Comparison of ENCODE assay signal across 32 cellular contexts in genomic region chr2:123485056-123485455, GRCh38.
DNase-seq lines count a peak whose midpoint lies in the region; ATAC-seq and TF ChIP-seq lines count a peak whose summit lies in the region.
"Had no signal": no experiment of that assay in that cellular context is flagged by ENCODE, and none has a peak within 500 bp of the region (broad histone marks: within the 10 kb centered on the region; RNA-seq: fewer than 3 reads in every experiment).

No MANE protein-coding gene starts in this region.

- TF ChIP-seq CTCF in SK-N-SH (IDR thresholded peaks at IDR 0.05): no peak
- no peak for TF ChIP-seq CTCF in BE2C (IDR thresholded peaks at IDR 0.05; ENCODE audit: low read depth, low read length)
- no peak for TF ChIP-seq CTCF in osteoblast (IDR thresholded peaks at IDR 0.05; ENCODE audit: extremely low read depth, low read depth, low read length)

- H3K9ac ChIP-seq in SK-N-SH (no peak overlapping the region), Karpas-422 (ENCODE audit: low read length) (no peak overlapping the region)
- H3K9ac ChIP-seq: BLaER1; BLaER1 treated with 17β-estradiol and CSF1 and Interleukin-3, amounts not matched to agents 10 nM and 100 nM had no signal

- H4K20me1 ChIP-seq in SK-N-SH (ENCODE audit: insufficient read depth) (no peaks in the 10 kb centered on the region), Karpas-422 (ENCODE audit: insufficient read depth, low read depth, low read length) (no peaks in the 10 kb centered on the region), osteoblast (ENCODE audit: insufficient read depth, low read length) (no peaks in the 10 kb centered on the region)
- H4K20me1 ChIP-seq: BLaER1; BLaER1 treated with 17β-estradiol and CSF1 and Interleukin-3, amounts not matched to agents 10 nM and 100 nM had no signal

- POLR2A ChIA-PET in SK-N-SH (lab: Yijun Ruan, JAX): no interaction called here

- WGBS in SK-N-SH (ENCODE audit: low lambda C conversion rate): 0% methylated on average over 1 of the region's 1 CpG

- no peak for ATAC-seq in SK-N-SH treated with all-trans-retinoic acid at 6 μM for 48 hours
- no peak for ATAC-seq in GM21526 (IDR thresholded peaks at IDR 0.05; ENCODE audit: low FRiP score, unreplicated experiment)
- ATAC-seq: A549; CD8-positive, alpha-beta T cell had no signal

- TF ChIP-seq RAD21 in SK-N-SH (IDR thresholded peaks at IDR 0.05; ENCODE audit: low read length): no peak

- H3K4me2 ChIP-seq in SK-N-SH: no peak overlapping the region
- no peak overlapping the region for H3K4me2 ChIP-seq in Karpas-422 (ENCODE audit: low read depth, low read length, poor library complexity, severe bottlenecking)
- no peak overlapping the region for H3K4me2 ChIP-seq in osteoblast (ENCODE audit: insufficient read depth, low read length)
- H3K4me2 ChIP-seq: A549; BLaER1; BLaER1 treated with 17β-estradiol and CSF1 and Interleukin-3, amounts not matched to agents 10 nM and 100 nM had no signal

- H3K36me3 ChIP-seq in SK-N-SH (replicated peaks in 1 of 2; ENCODE audit: control insufficient read depth in 1 of 2, insufficient read depth in 2 of 2, low read length in 1 of 2) (no peaks in the 10 kb centered on the region), BE2C (no peaks in the 10 kb centered on the region), Karpas-422 (ENCODE audit: insufficient read depth, low read length) (no peaks in the 10 kb centered on the region), osteoblast (ENCODE audit: insufficient read depth, low read length) (no peaks in the 10 kb centered on the region)
- H3K36me3 ChIP-seq: BLaER1; BLaER1 treated with 17β-estradiol and CSF1 and Interleukin-3, amounts not matched to agents 10 nM and 100 nM had no signal

- H3K27me3 ChIP-seq in SK-N-SH (ENCODE audit: insufficient read depth) (no peaks in the 10 kb centered on the region), BE2C (no peaks in the 10 kb centered on the region), Karpas-422 (ENCODE audit: low read length) (no peaks in the 10 kb centered on the region), osteoblast (ENCODE audit: insufficient read depth, low read length) (no peaks in the 10 kb centered on the region)
- H3K27me3 ChIP-seq: BLaER1; BLaER1 treated with 17β-estradiol and CSF1 and Interleukin-3, amounts not matched to agents 10 nM and 100 nM had no signal

- peak overlapping the region in 1 of 2 experiments; percentile 22; a peak in 1 of 4 replicates for H3K27ac ChIP-seq in SK-N-SH (ENCODE audit: low read depth in 2 of 2, low read length in 1 of 2)
- H3K27ac ChIP-seq in Karpas-422 (ENCODE audit: low read length): no peak overlapping the region
- no peak overlapping the region for H3K27ac ChIP-seq in osteoblast (ENCODE audit: low read depth, low read length)
- H3K27ac ChIP-seq: 22Rv1; A549; BLaER1; BLaER1 treated with 17β-estradiol and CSF1 and Interleukin-3, amounts not matched to agents 10 nM and 100 nM; C4-2B had no signal

- H3K79me2 ChIP-seq in SK-N-SH (ENCODE audit: insufficient read depth) (no peaks in the 10 kb centered on the region), Karpas-422 (ENCODE audit: low read length) (no peaks in the 10 kb centered on the region), osteoblast (ENCODE audit: insufficient read depth, low read length) (no peaks in the 10 kb centered on the region)

- peak in 1 of 2 experiments; percentile 56; a peak in 1 of 4 replicates for TF ChIP-seq EP300 in SK-N-SH (IDR thresholded peaks at IDR 0.05; ENCODE audit: borderline replicate concordance in 1 of 2, low read depth in 1 of 2, low read length in 1 of 2)

- no peaks in the 10 kb centered on the region for H3F3A ChIP-seq in SK-N-SH (replicated peaks; ENCODE audit: insufficient read depth)

- peak; percentile 15 for DNase-seq in SK-N-SH
- peak; percentile 15 for DNase-seq in BE2C
- no peak for DNase-seq in Karpas-422
- peak; percentile 2 for DNase-seq in osteoblast (ENCODE audit: insufficient read length, low spot score, missing footprints)
- DNase-seq in UCSD-AML1 (lab: John Stamatoyannopoulos, UW; ENCODE audit: unreplicated experiment): no peak
- no peak for DNase-seq in NCI-H2107 (lab: John Stamatoyannopoulos, UW)
- DNase-seq: 8988T; ACHN; AML-193; C1 segment of cervical spinal cord; Caco-2; Calu3; CD4-positive, alpha-beta memory T cell; CD4-positive, alpha-beta T cell; CD4-positive, CD25-positive, alpha-beta regulatory T cell; CD8-positive, alpha-beta memory T cell; CD8-positive, alpha-beta T cell; COR-L47; DMS 273 treated with DMSO at 0.1 percent for 48 hours; DMS153; DMS53; DMS79; DMS79 treated with DMSO at 0.1 percent for 48 hours; DND-41; EL had no signal

- H3K4me3 ChIP-seq in SK-N-SH (ENCODE audit: low read depth in 2 of 2, low read length in 1 of 2) (no peak overlapping the region), BE2C (ENCODE audit: low read depth, low read length) (no peak overlapping the region), Karpas-422 (ENCODE audit: low read length) (no peak overlapping the region), osteoblast (ENCODE audit: insufficient read depth, low read length) (no peak overlapping the region)
- H3K4me3 ChIP-seq: A549; BLaER1; BLaER1 treated with 17β-estradiol and CSF1 and Interleukin-3, amounts not matched to agents 10 nM and 100 nM had no signal

- H3K9me3 ChIP-seq in SK-N-SH (no peaks in the 10 kb centered on the region), BE2C (no peaks in the 10 kb centered on the region), Karpas-422 (ENCODE audit: low read length) (no peaks in the 10 kb centered on the region), osteoblast (ENCODE audit: low read depth, low read length) (peaks cover 5% of the 10 kb centered on the region)
- H3K9me3 ChIP-seq: A549; BLaER1; BLaER1 treated with 17β-estradiol and CSF1 and Interleukin-3, amounts not matched to agents 10 nM and 100 nM; Caco-2 had no signal

- H3K4me1 ChIP-seq in SK-N-SH (ENCODE audit: control insufficient read depth in 1 of 2, insufficient read depth in 2 of 2, low read depth in 1 of 2, low read length in 1 of 2) (peaks cover 0 to 4% of the 10 kb centered on the region in 2 experiments; a peak in 2 of 4 replicates), BE2C (peaks cover 3% of the 10 kb centered on the region; the same call in 1 of the 2 replicates), Karpas-422 (ENCODE audit: low read length) (no peaks in the 10 kb centered on the region), osteoblast (ENCODE audit: insufficient read depth, low read length) (no peaks in the 10 kb centered on the region)
- H3K4me1 ChIP-seq: A549; BLaER1; BLaER1 treated with 17β-estradiol and CSF1 and Interleukin-3, amounts not matched to agents 10 nM and 100 nM; Caco-2 had no signal

- H3K9me2 ChIP-seq in SK-N-SH (no peaks in the 10 kb centered on the region), Karpas-422 (replicated peaks; ENCODE audit: insufficient read depth, low read length) (no peaks in the 10 kb centered on the region; the same call in 1 of the 2 replicates)

- H2AFZ ChIP-seq in SK-N-SH (ENCODE audit: low read depth): no peak overlapping the region
- H2AFZ ChIP-seq in Karpas-422 (ENCODE audit: low read length): 0 out of 2 replicates have a peak overlapping the region, but pooled peaks have one; percentile 20
- no peak overlapping the region for H2AFZ ChIP-seq in osteoblast (ENCODE audit: low read length)

- CTCF ChIA-PET in SK-N-SH (lab: Yijun Ruan, JAX): no interaction called here

TF ChIP-seq in SK-N-SH, 30 proteins besides CTCF, POLR2A, EP300 and RAD21:
- TF ChIP-seq SMC3 (IDR thresholded peaks at IDR 0.05; ENCODE audit: low read depth, low read length) (no peak), GATA2 (CRISPR knock-in tag; IDR thresholded peaks at IDR 0.05) (peak; percentile 67)

TF ChIP-seq in SK-N-SH treated with all-trans-retinoic acid at 6 μM for 48 hours, 23 proteins besides CTCF, POLR2A, EP300 and RAD21 (continues in another document):
- TF ChIP-seq ESRRG (CRISPR knock-in tag; IDR thresholded peaks at IDR 0.05): no peak
- no peak for TF ChIP-seq ISL1 (CRISPR knock-in tag; IDR thresholded peaks at IDR 0.05)
- no peak for TF ChIP-seq OSR1 (CRISPR knock-in tag; IDR thresholded peaks at IDR 0.05)
- no peak for TF ChIP-seq TOX (CRISPR knock-in tag; IDR thresholded peaks at IDR 0.05; ENCODE audit: borderline replicate concordance)
- TF ChIP-seq ARNTL (CRISPR knock-in tag; IDR thresholded peaks at IDR 0.05; ENCODE audit: borderline replicate concordance, low read depth): no peak
- no peak for TF ChIP-seq GLIS3 (CRISPR knock-in tag; IDR thresholded peaks at IDR 0.05)
- TF ChIP-seq RARB (CRISPR knock-in tag; IDR thresholded peaks at IDR 0.05): no peak
- no peak for TF ChIP-seq ZFP30 (CRISPR knock-in tag; IDR thresholded peaks at IDR 0.05)
- TF ChIP-seq, protein P1, sequence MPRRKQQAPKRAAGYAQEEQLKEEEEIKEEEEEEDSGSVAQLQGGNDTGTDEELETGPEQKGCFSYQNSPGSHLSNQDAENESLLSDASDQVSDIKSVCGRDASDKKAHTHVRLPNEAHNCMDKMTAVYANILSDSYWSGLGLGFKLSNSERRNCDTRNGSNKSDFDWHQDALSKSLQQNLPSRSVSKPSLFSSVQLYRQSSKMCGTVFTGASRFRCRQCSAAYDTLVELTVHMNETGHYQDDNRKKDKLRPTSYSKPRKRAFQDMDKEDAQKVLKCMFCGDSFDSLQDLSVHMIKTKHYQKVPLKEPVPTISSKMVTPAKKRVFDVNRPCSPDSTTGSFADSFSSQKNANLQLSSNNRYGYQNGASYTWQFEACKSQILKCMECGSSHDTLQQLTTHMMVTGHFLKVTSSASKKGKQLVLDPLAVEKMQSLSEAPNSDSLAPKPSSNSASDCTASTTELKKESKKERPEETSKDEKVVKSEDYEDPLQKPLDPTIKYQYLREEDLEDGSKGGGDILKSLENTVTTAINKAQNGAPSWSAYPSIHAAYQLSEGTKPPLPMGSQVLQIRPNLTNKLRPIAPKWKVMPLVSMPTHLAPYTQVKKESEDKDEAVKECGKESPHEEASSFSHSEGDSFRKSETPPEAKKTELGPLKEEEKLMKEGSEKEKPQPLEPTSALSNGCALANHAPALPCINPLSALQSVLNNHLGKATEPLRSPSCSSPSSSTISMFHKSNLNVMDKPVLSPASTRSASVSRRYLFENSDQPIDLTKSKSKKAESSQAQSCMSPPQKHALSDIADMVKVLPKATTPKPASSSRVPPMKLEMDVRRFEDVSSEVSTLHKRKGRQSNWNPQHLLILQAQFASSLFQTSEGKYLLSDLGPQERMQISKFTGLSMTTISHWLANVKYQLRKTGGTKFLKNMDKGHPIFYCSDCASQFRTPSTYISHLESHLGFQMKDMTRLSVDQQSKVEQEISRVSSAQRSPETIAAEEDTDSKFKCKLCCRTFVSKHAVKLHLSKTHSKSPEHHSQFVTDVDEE (CRISPR knock-in tag; IDR thresholded peaks at IDR 0.05): no peak
- TF ChIP-seq ZNF8 (CRISPR knock-in tag; IDR thresholded peaks at IDR 0.05): no peak

Comparison
In these comparisons a context has a peak if more than half of its experiments do, and no peak if none do; other contexts are left out.
1. DNase-seq: peak in SK-N-SH (single experiment), BE2C (single experiment) and osteoblast (single experiment); none in Karpas-422 (single experiment), UCSD-AML1 (single experiment) and NCI-H2107 (single experiment).